In the genomic region with DNA sequence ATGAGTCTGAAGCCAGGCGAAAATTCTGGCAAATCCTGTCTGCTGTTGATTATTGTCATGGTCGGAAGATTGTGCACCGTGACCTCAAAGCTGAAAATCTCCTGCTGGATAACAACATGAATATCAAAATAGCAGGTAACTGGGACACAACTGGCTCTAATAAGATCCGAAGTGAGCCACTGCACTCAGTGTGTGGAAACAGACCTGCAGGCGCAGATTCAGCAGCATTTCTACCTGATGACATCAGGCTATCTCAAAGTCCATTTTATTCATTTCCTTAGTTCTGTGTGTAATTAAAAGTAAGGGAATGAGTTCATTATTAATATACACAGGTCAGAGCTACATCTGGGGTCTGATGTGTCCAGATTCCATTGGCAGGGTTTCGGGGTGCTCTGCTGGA, we compare ENCODE assay signal across 25 cellular contexts.
DNase-seq lines count a peak whose midpoint lies in the region; ATAC-seq, FAIRE-seq and TF ChIP-seq lines count a peak whose summit lies in the region.
"Had no signal": no experiment of that assay in that cellular context is flagged by ENCODE, and none has a peak within 500 bp of the region (broad histone marks: within the 10 kb centered on the region; RNA-seq: fewer than 3 reads in every experiment).

No MANE protein-coding gene starts in this region.

- no peak for TF ChIP-seq POLR2A in HepG2 (IDR thresholded peaks at IDR 0.05; ENCODE audit: insufficient read depth in 1 of 2, low read depth in 2 of 2, low read length in 2 of 2)

- H3K36me3 ChIP-seq in liver (ENCODE audit: control insufficient read depth in 4 of 4, insufficient read depth in 3 of 4, low read depth in 1 of 4, low read length in 3 of 4) = peaks cover 6 to 35% (median 32%) of the 10 kb centered on the region in 4 donors
- peaks cover 3 to 19% of the 10 kb centered on the region in 2 experiments; a peak in 4 of 5 replicates for H3K36me3 ChIP-seq in HepG2 (replicated peaks in 1 of 2; ENCODE audit: control insufficient read depth in 1 of 2, insufficient read depth in 2 of 2, low read length in 2 of 2)
- H3K36me3 ChIP-seq in pancreas = peaks cover 0 to 12% (median 0%) of the 10 kb centered on the region in 3 donors
- H3K36me3 ChIP-seq: BE2C had no signal

- no peak overlapping the region for H3K4me2 ChIP-seq in HepG2 (ENCODE audit: low read depth, low read length)
- H3K4me2 ChIP-seq: GM23338 had no signal

- POLR2A ChIA-PET in HepG2 (lab: Yijun Ruan, JAX) (no interaction called here), MCF 10A (lab: Yijun Ruan, JAX) (no interaction called here)

- H4K20me1 ChIP-seq in HepG2 (ENCODE audit: insufficient read depth, low read length) = no peaks in the 10 kb centered on the region

- H3K27me3 ChIP-seq in liver (ENCODE audit: control insufficient read depth in 4 of 4, insufficient read depth in 4 of 4, low read length in 3 of 4) (no peaks in the 10 kb centered on the region), HepG2 (ENCODE audit: control insufficient read depth in 1 of 2, insufficient read depth in 2 of 2, low read length in 2 of 2) (no peaks in the 10 kb centered on the region; a peak in 1 of 5 replicates), pancreas (no peaks in the 10 kb centered on the region)
- H3K27me3 ChIP-seq: BE2C, MG63 had no signal

- H3K27ac ChIP-seq in liver (ENCODE audit: low read depth in 1 of 2, low read length in 2 of 2) (no peak overlapping the region), HepG2 (ENCODE audit: extremely low read length, insufficient read depth, low read length) (no peak overlapping the region), pancreas (peak overlapping the region in 1 of 4 donors; percentile 9)
- H3K27ac ChIP-seq: 22Rv1 had no signal

- TF ChIP-seq CTCF in liver (IDR thresholded peaks at IDR 0.05; ENCODE audit: low read depth, low read length, missing input control) (no peak), HepG2 (CRISPR knock-in tag; IDR thresholded peaks at IDR 0.05) (no peak), pancreas (IDR thresholded peaks at IDR 0.05) (no peak), MCF 10A (IDR thresholded peaks at IDR 0.05; ENCODE audit: unreplicated experiment) (no peak)

- no peaks in the 10 kb centered on the region for H3K9me3 Mint-ChIP-seq in MCF 10A (ENCODE audit: unreplicated experiment)
- H3K9me3 Mint-ChIP-seq: CD4-positive, CD25-positive, alpha-beta regulatory T cell; GM23338 had no signal

- intact Hi-C loops in HepG2 (cut with micrococcal nuclease; ENCODE audit: unreplicated experiment) = no loop called here
- intact Hi-C loops in pancreas (cut with DNase I) = no loop called here
- intact Hi-C loops in MCF 10A (cut with micrococcal nuclease) = no loop called here

- no peaks in the 10 kb centered on the region for H3K79me2 ChIP-seq in HepG2 (ENCODE audit: insufficient read depth, low read length)

- WGBS in liver = 85% methylated on average over 6 of the region's 6 CpGs
- WGBS in HepG2 (ENCODE audit: low lambda C conversion rate) = 98% methylated on average over 6 of the region's 6 CpGs
- 73 to 77% methylated on average over 6 of the region's 6 CpGs for WGBS in pancreas, 2 donors

- no peak overlapping the region for H2AFZ ChIP-seq in HepG2 (ENCODE audit: low read length)
- H2AFZ ChIP-seq: GM23338 had no signal

- TF ChIP-seq RAD21 in liver (IDR thresholded peaks at IDR 0.05) (peak in 1 of 2 donors; percentile 17), HepG2 (CRISPR knock-in tag; IDR thresholded peaks at IDR 0.05) (no peak)

- TF ChIP-seq EP300 in HepG2 (IDR thresholded peaks at IDR 0.05; ENCODE audit: low read depth in 2 of 2, low read length in 2 of 2) (no peak), HepG2 (CRISPR knock-in tag; IDR thresholded peaks at IDR 0.05; ENCODE audit: borderline replicate concordance) (no peak)

- H3K4me1 Mint-ChIP-seq in MCF 10A (ENCODE audit: insufficient read depth, unreplicated experiment) = no peaks in the 10 kb centered on the region
- H3K4me1 Mint-ChIP-seq: GM23338 had no signal

- H3K9ac ChIP-seq in liver (ENCODE audit: low read depth in 1 of 2, low read length in 2 of 2) (no peak overlapping the region), HepG2 (ENCODE audit: insufficient read depth, low read depth, low read length) (no peak overlapping the region)

- no peaks in the 10 kb centered on the region for H3K9me3 ChIP-seq in liver (ENCODE audit: control insufficient read depth in 4 of 4, low read length in 3 of 4)
- H3K9me3 ChIP-seq in HepG2 (ENCODE audit: low read length) = no peaks in the 10 kb centered on the region
- no peaks in the 10 kb centered on the region for H3K9me3 ChIP-seq in pancreas
- H3K9me3 ChIP-seq: BE2C, Caco-2, MG63 had no signal

- no TSS peak for BruUV-seq in HepG2 (replicated peaks; lab: Mats Ljungman, UMichigan)
- BruUV-seq in MCF 10A (replicated peaks; lab: Mats Ljungman, UMichigan) = no TSS peak

- no peak overlapping the region for H3K27ac Mint-ChIP-seq in MCF 10A (ENCODE audit: low read depth, unreplicated experiment)
- H3K27ac Mint-ChIP-seq: GM23338 had no signal

- CTCF ChIA-PET in HepG2 (lab: Yijun Ruan, JAX; ENCODE audit: low intra/inter-chr PET ratio, low total read pairs) (no interaction called here), MCF 10A (lab: Yijun Ruan, JAX) (interaction anchor here (0.6 kb wide), 1 partner anchor 28 kb away, joined by 3 read pairs; no protein-coding TSS in a partner anchor)

- H3K27me3 Mint-ChIP-seq in MCF 10A (ENCODE audit: insufficient read depth, unreplicated experiment) = no peaks in the 10 kb centered on the region
- H3K27me3 Mint-ChIP-seq: CD4-positive, CD25-positive, alpha-beta regulatory T cell had no signal

- DNase-seq in HepG2 (ENCODE audit: low spot score) (no peak), kidney tubule cell (ENCODE audit: low spot score) (peak; percentile 81), pancreas (no peak), 8988T (no peak), AG08395 (ENCODE audit: low spot score) (no peak), MCF 10A (ENCODE audit: unreplicated experiment) (no peak)
- DNase-seq: BE2C; Caco-2; CD4-positive, CD25-positive, alpha-beta regulatory T cell; DMS153; IMR-90; MG63; NCI-H1048; NCI-H1436; NCI-H1930; NCI-H345; PC-3; RPMI8226; SIG-M5 had no signal

- in situ Hi-C loops in HepG2 (cut with HindIII; ENCODE audit: extremely low pct_ligation_motif_present, low pct_unique_long_range_greater_than_20kb) = no loop called here

- no peaks in the 10 kb centered on the region for H3K4me1 ChIP-seq in liver (ENCODE audit: control insufficient read depth in 4 of 4, insufficient read depth in 4 of 4, low read length in 3 of 4)
- H3K4me1 ChIP-seq in HepG2 (ENCODE audit: insufficient read depth, low read length) = peaks cover 15% of the 10 kb centered on the region
- no peaks in the 10 kb centered on the region for H3K4me1 ChIP-seq in pancreas
- H3K4me1 ChIP-seq: BE2C had no signal

- peaks cover 21% of the 10 kb centered on the region for H3K36me3 Mint-ChIP-seq in MCF 10A (ENCODE audit: insufficient read depth, unreplicated experiment)

- H3K4me3 ChIP-seq in liver (ENCODE audit: low read depth in 1 of 3, low read length in 3 of 3) (no peak overlapping the region), HepG2 (replicated peaks in 1 of 3; ENCODE audit: insufficient read depth in 1 of 3, low read depth in 2 of 3, low read length in 3 of 3) (no peak overlapping the region), pancreas (no peak overlapping the region)
- H3K4me3 ChIP-seq: GM23338, MG63 had no signal

- ATAC-seq in HepG2 (no peak), pancreas (peak in 3 of 4 donors; percentile 33 to 72 (median 58)), GM18517 (IDR thresholded peaks at IDR 0.05; ENCODE audit: unreplicated experiment) (no peak)
- ATAC-seq: GM23338, HCT116, PC-3 had no signal

- no peak overlapping the region for H3K4me3 Mint-ChIP-seq in MCF 10A (ENCODE audit: unreplicated experiment)
- H3K4me3 Mint-ChIP-seq: CD4-positive, CD25-positive, alpha-beta regulatory T cell; GM23338 had no signal

- FAIRE-seq in HepG2 (lab: Jason Lieb, UNC) = no peak
- FAIRE-seq in pancreas (lab: Jason Lieb, UNC) = no peak
- FAIRE-seq: GM12891 had no signal

TF ChIP-seq in liver, 16 proteins besides CTCF, POLR2A, EP300 and RAD21 (continues in another document):
- peak; percentile 11 for TF ChIP-seq HNF4G (IDR thresholded peaks at IDR 0.05)
- peak; percentile 65 to 69 for TF ChIP-seq JUND (IDR thresholded peaks at IDR 0.05)
- TF ChIP-seq FOXA2 (IDR thresholded peaks at IDR 0.05) = no peak

TF ChIP-seq in HepG2, 621 proteins besides CTCF, POLR2A, EP300 and RAD21 (continues in another document):
- TF ChIP-seq SNAI1 (CRISPR knock-in tag; IDR thresholded peaks at IDR 0.05; ENCODE audit: borderline replicate concordance) (no peak), SNAPC4 (CRISPR knock-in tag; IDR thresholded peaks at IDR 0.05) (no peak)

Comparison
In these comparisons a context has a peak if more than half of its experiments do, and no peak if none do; other contexts are left out.
1. ATAC-seq: peak in pancreas (3 of 4); none in HepG2 (single experiment) and GM18517 (single experiment).